ENCODE assay signal across 1 cellular context in genomic region chr5:34608368-34608767, GRCh38.
TF ChIP-seq lines count a peak whose summit lies in the region.

No MANE protein-coding gene starts in this region.

TF ChIP-seq in IMR-90, 13 proteins besides CTCF, POLR2A, EP300 and RAD21:
- no peak for TF ChIP-seq USF2 (IDR thresholded peaks at IDR 0.05; ENCODE audit: low read depth, low read length)
- no peak for TF ChIP-seq CEBPB (IDR thresholded peaks at IDR 0.05; ENCODE audit: low read depth, low read length)
- no peak for TF ChIP-seq NFE2L2 (IDR thresholded peaks at IDR 0.05; ENCODE audit: low read depth, low read length)
- no peak for TF ChIP-seq CHD1 (IDR thresholded peaks at IDR 0.05; ENCODE audit: low read depth, low read length)
- TF ChIP-seq BHLHE40 (IDR thresholded peaks at IDR 0.05; ENCODE audit: low read depth, low read length), result no peak
- TF ChIP-seq MXI1 (IDR thresholded peaks at IDR 0.05; ENCODE audit: borderline replicate concordance, low read depth, low read length), result no peak
- no peak for TF ChIP-seq MAFK (IDR thresholded peaks at IDR 0.05; ENCODE audit: low read depth, low read length)
- no peak for TF ChIP-seq SMC3 (IDR thresholded peaks at IDR 0.05; ENCODE audit: low read depth, low read length)
- no peak for TF ChIP-seq FOS (IDR thresholded peaks at IDR 0.05; ENCODE audit: low read depth, low read length)
- TF ChIP-seq ELK1 (IDR thresholded peaks at IDR 0.05; ENCODE audit: borderline replicate concordance, low read depth, low read length), result no peak
- no peak for TF ChIP-seq RCOR1 (IDR thresholded peaks at IDR 0.05; ENCODE audit: insufficient replicate concordance, low read length)
- TF ChIP-seq MAZ (IDR thresholded peaks at IDR 0.05; ENCODE audit: borderline replicate concordance, low read depth, low read length), result no peak
- TF ChIP-seq RFX5 (IDR thresholded peaks at IDR 0.05; ENCODE audit: low read depth, low read length), result no peak
